Comparison of ENCODE assay signal across 8 cellular contexts in the genomic region with DNA sequence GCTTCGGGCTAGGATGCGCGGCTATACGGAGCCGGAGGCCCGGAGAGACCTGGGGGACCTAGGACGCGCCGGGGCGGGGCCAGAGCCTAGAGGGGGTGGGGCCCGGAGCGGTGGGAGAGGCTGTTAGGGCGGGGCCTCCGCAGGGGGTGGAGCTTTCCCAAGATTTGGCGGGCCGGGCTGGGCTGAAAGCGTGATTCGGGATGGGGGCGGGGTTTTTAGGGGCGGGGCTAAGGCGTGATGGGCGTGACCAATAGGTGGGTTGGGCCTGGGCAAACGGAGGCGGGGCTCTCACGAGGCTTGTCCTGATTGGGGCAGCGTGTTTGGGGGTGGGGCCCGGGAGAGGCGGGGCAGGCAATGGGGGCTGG. TPM values are rescaled to one million over a fixed set of nuclear protein-coding genes. Genes with fewer than 3 reads are reported as not detected.
DNase-seq lines count a peak whose midpoint lies in the region; TF ChIP-seq lines count a peak whose summit lies in the region.

No MANE protein-coding gene starts in this region.

- H4K20me1 ChIP-seq in osteoblast (ENCODE audit: insufficient read depth, low read length) = peaks cover 45% of the 10 kb centered on the region

- peaks cover 43% of the 10 kb centered on the region for H3K79me2 ChIP-seq in osteoblast (ENCODE audit: insufficient read depth, low read length)

- H3K4me2 ChIP-seq in osteoblast (ENCODE audit: insufficient read depth, low read length) = peak overlapping the region; percentile 74

- H3K4me1 ChIP-seq in osteoblast (ENCODE audit: insufficient read depth, low read length) (peaks cover 14% of the 10 kb centered on the region), testis (peaks cover 40% of the 10 kb centered on the region)

- peaks cover 7% of the 10 kb centered on the region; the same call in 1 of the 2 replicates for H3K9me3 Mint-ChIP-seq in HFFc6
- no peaks in the 10 kb centered on the region for H3K9me3 Mint-ChIP-seq in activated naive CD8-positive, alpha-beta T cell treated with anti-CD3 and anti-CD28 coated beads for 36 hours
- peaks cover 11% of the 10 kb centered on the region for H3K9me3 Mint-ChIP-seq in glutamatergic neuron (ENCODE audit: unreplicated experiment)

- TF ChIP-seq POLR2A in NB4 (IDR thresholded peaks at IDR 0.05; ENCODE audit: extremely low read depth, insufficient read length) (peak; percentile 74), testis (IDR thresholded peaks at IDR 0.05) (no peak)

- WGBS in testis, 2 donors = 0 to 1% methylated on average over 15 to 27 of the region's 28 CpGs

- no peak for TF ChIP-seq CTCF in HFFc6 (IDR thresholded peaks at IDR 0.05)
- TF ChIP-seq CTCF in NB4 (IDR thresholded peaks at IDR 0.05; ENCODE audit: low read depth, low read length) = no peak
- TF ChIP-seq CTCF in glutamatergic neuron (IDR thresholded peaks at IDR 0.05; ENCODE audit: partially characterized antibody, unreplicated experiment) = no peak
- no peak for TF ChIP-seq CTCF in osteoblast (IDR thresholded peaks at IDR 0.05; ENCODE audit: extremely low read depth, low read depth, low read length)
- TF ChIP-seq CTCF in testis (IDR thresholded peaks at IDR 0.05) = no peak

- peak overlapping the region; percentile 45 for H3K27ac Mint-ChIP-seq in HFFc6
- peak overlapping the region; percentile 75 for H3K27ac Mint-ChIP-seq in activated naive CD8-positive, alpha-beta T cell treated with anti-CD3 and anti-CD28 coated beads for 36 hours
- no peak overlapping the region for H3K27ac Mint-ChIP-seq in glutamatergic neuron (ENCODE audit: unreplicated experiment)

- intact Hi-C loops in testis (cut with DNase I; ENCODE audit: low total_unique reads) = no loop called here

- DNase-seq in GM04503 (ENCODE audit: low read depth) (peak; percentile 19), HFFc6 (peak; percentile 80), NB4 (ENCODE audit: low read depth) (peak; percentile 98), SKM-1 treated with dmso at 0.1 percent for 144 hours (lab: John Stamatoyannopoulos, UW; ENCODE audit: unreplicated experiment) (peak; percentile 95), glutamatergic neuron (peak; percentile 98), osteoblast (ENCODE audit: insufficient read length, low spot score, missing footprints) (peak; percentile 99), testis (peak; percentile 97)
- peak; percentile 91 for DNase-seq in activated naive CD8-positive, alpha-beta T cell treated with anti-CD3 and anti-CD28 coated beads for 36 hours

- peak overlapping the region; percentile 47 for H2AFZ ChIP-seq in osteoblast (ENCODE audit: low read length)

- H3K27me3 ChIP-seq in osteoblast (ENCODE audit: insufficient read depth, low read length) (no peaks in the 10 kb centered on the region), testis (no peaks in the 10 kb centered on the region)

- H3K36me3 ChIP-seq in osteoblast (ENCODE audit: insufficient read depth, low read length) (no peaks in the 10 kb centered on the region), testis (ENCODE audit: low read depth, missing control alignments) (no peaks in the 10 kb centered on the region)

- no peaks in the 10 kb centered on the region; the same call in 1 of the 2 replicates for H3K27me3 Mint-ChIP-seq in HFFc6 (ENCODE audit: insufficient read depth)
- H3K27me3 Mint-ChIP-seq in activated naive CD8-positive, alpha-beta T cell treated with anti-CD3 and anti-CD28 coated beads for 36 hours = no peaks in the 10 kb centered on the region
- H3K27me3 Mint-ChIP-seq in glutamatergic neuron (ENCODE audit: unreplicated experiment) = peaks cover 10% of the 10 kb centered on the region

- H3K9me3 ChIP-seq in osteoblast (ENCODE audit: low read depth, low read length) (no peaks in the 10 kb centered on the region), testis (no peaks in the 10 kb centered on the region)

- H3K27ac ChIP-seq in osteoblast (ENCODE audit: low read depth, low read length) (peak overlapping the region; percentile 95), testis (peak overlapping the region; percentile 92 to 100)

- H3K4me1 Mint-ChIP-seq in HFFc6 (ENCODE audit: low read depth) (peaks cover 28% of the 10 kb centered on the region), glutamatergic neuron (ENCODE audit: low read depth, unreplicated experiment) (peaks cover 8% of the 10 kb centered on the region)
- H3K4me1 Mint-ChIP-seq in activated naive CD8-positive, alpha-beta T cell treated with anti-CD3 and anti-CD28 coated beads for 36 hours = peaks cover 26% of the 10 kb centered on the region

- H3K36me3 Mint-ChIP-seq in HFFc6 (ENCODE audit: low read depth) = peaks cover 16% of the 10 kb centered on the region
- peaks cover 9% of the 10 kb centered on the region for H3K36me3 Mint-ChIP-seq in activated naive CD8-positive, alpha-beta T cell treated with anti-CD3 and anti-CD28 coated beads for 36 hours
- H3K36me3 Mint-ChIP-seq in glutamatergic neuron (ENCODE audit: unreplicated experiment) = no peaks in the 10 kb centered on the region

- peak overlapping the region; percentile 70 for H3K4me3 ChIP-seq in NB4 (ENCODE audit: low read depth, low read length)
- H3K4me3 ChIP-seq in osteoblast (ENCODE audit: insufficient read depth, low read length) = peak overlapping the region; percentile 98
- peak overlapping the region; percentile 75 to 100 for H3K4me3 ChIP-seq in testis

- H3K4me3 Mint-ChIP-seq in HFFc6 (peak overlapping the region; percentile 92), glutamatergic neuron (ENCODE audit: unreplicated experiment) (peak overlapping the region; percentile 72)
- peak overlapping the region; percentile 73 for H3K4me3 Mint-ChIP-seq in activated naive CD8-positive, alpha-beta T cell treated with anti-CD3 and anti-CD28 coated beads for 36 hours

RNA-seq across cellular contexts. Expression of a gene that starts 0.4 kb away (rescaled TPM):
- 100 to 1,000 TPM in 1 of 6 experiments, 10 to 100 TPM in 5; 82.5 to 107 (median 92.4) TPM for total RNA-seq in HFFc6 (2021; fragmentation: NEBNext Ultra II Directional; extraction: Animal tissue kit (Norgen Biotek cat#: 25700))
- total RNA-seq in activated naive CD8-positive, alpha-beta T cell treated with anti-CD3 and anti-CD28 coated beads for 36 hours = 10 to 100 TPM; 60.9 to 65.5 TPM
- total RNA-seq in glutamatergic neuron (ENCODE audit: unreplicated experiment) (137 TPM), osteoblast (24.2 and 28.3 TPM in 2 replicates), testis (10 to 100 TPM; 84.4 to 95.2 TPM)
- 126 TPM for polyA plus RNA-seq in testis (ENCODE audit: insufficient read depth, low read depth, low replicate concordance)

RNA-seq across cellular contexts. Expression of a gene that starts 22.5 kb away (rescaled TPM):
- 10 to 100 TPM; 23.5 to 30.2 (median 26.0) TPM for total RNA-seq in HFFc6 (2021; fragmentation: NEBNext Ultra II Directional; extraction: Animal tissue kit (Norgen Biotek cat#: 25700))
- 1 to 10 TPM; 6.1 to 6.6 TPM for total RNA-seq in activated naive CD8-positive, alpha-beta T cell treated with anti-CD3 and anti-CD28 coated beads for 36 hours
- total RNA-seq in glutamatergic neuron (ENCODE audit: unreplicated experiment) (47.7 TPM), osteoblast (69.8 and 72.5 TPM in 2 replicates), testis (10 to 100 TPM; 62.6 to 84.5 TPM)
- 35.3 TPM for polyA plus RNA-seq in testis (ENCODE audit: insufficient read depth, low read depth, low replicate concordance)

RNA-seq across cellular contexts. Expression of a gene that starts 26.6 kb away (rescaled TPM):
- total RNA-seq in HFFc6 (2021; fragmentation: NEBNext Ultra II Directional; extraction: Animal tissue kit (Norgen Biotek cat#: 25700)) = 1 to 10 TPM; 1.5 to 9.8 (median 2.0) TPM
- 1 to 10 TPM; 1.9 to 2.1 TPM for total RNA-seq in activated naive CD8-positive, alpha-beta T cell treated with anti-CD3 and anti-CD28 coated beads for 36 hours
- total RNA-seq in glutamatergic neuron (ENCODE audit: unreplicated experiment) = 0.51 TPM
- total RNA-seq in osteoblast = 1.1 and 1.2 TPM in 2 replicates
- 10 to 100 TPM; 10.2 to 18.5 TPM for total RNA-seq in testis
- polyA plus RNA-seq in testis (ENCODE audit: insufficient read depth, low read depth, low replicate concordance) = 10.0 TPM

RNA-seq across cellular contexts. Expression of a gene that starts 47.5 kb away (rescaled TPM):
- under 1 TPM in 2 of 6 experiments, not detected in 4; 0.26 to 0.30 TPM for total RNA-seq in HFFc6 (2021; fragmentation: NEBNext Ultra II Directional; extraction: Animal tissue kit (Norgen Biotek cat#: 25700))
- total RNA-seq in activated naive CD8-positive, alpha-beta T cell treated with anti-CD3 and anti-CD28 coated beads for 36 hours = under 1 TPM; 0.47 to 0.64 TPM
- total RNA-seq in glutamatergic neuron (ENCODE audit: unreplicated experiment) (8.9 TPM), osteoblast (0.59 TPM in 1 of 2 replicates, not detected in the other), testis (10 to 100 TPM in 1 of 2 donors, 1 to 10 TPM in 1; 7.1 to 13.2 TPM)
- polyA plus RNA-seq in testis (ENCODE audit: insufficient read depth, low read depth, low replicate concordance) = 4.1 TPM

RNA-seq across cellular contexts. Expression of a gene that starts 54.2 kb away (rescaled TPM):
- 100 to 1,000 TPM; 144 to 217 (median 194) TPM for total RNA-seq in HFFc6 (2021; fragmentation: NEBNext Ultra II Directional; extraction: Animal tissue kit (Norgen Biotek cat#: 25700))
- total RNA-seq in activated naive CD8-positive, alpha-beta T cell treated with anti-CD3 and anti-CD28 coated beads for 36 hours = 100 to 1,000 TPM; 348 to 358 TPM
- total RNA-seq in glutamatergic neuron (ENCODE audit: unreplicated experiment) (184 TPM), osteoblast (37.7 and 39.4 TPM in 2 replicates), testis (100 to 1,000 TPM; 164 to 177 TPM)
- 198 TPM for polyA plus RNA-seq in testis (ENCODE audit: insufficient read depth, low read depth, low replicate concordance)

Comparison
In these comparisons a context has a peak if more than half of its experiments do, and no peak if none do; other contexts are left out.
1. Peak in every context shown above with its lines: DNase-seq, H3K4me3 ChIP-seq and H3K27ac ChIP-seq.
2. DNase-seq: peak in every context shown above with its lines; median percentile 99 in osteoblast; 98 in NB4; 98 in glutamatergic neuron; 97 in testis; 95 in SKM-1 treated with dmso at 0.1 percent for 144 hours; 91 in activated naive CD8-positive, alpha-beta T cell treated with anti-CD3 and anti-CD28 coated beads for 36 hours; 80 in HFFc6; 19 in GM04503.